In the genomic region with DNA sequence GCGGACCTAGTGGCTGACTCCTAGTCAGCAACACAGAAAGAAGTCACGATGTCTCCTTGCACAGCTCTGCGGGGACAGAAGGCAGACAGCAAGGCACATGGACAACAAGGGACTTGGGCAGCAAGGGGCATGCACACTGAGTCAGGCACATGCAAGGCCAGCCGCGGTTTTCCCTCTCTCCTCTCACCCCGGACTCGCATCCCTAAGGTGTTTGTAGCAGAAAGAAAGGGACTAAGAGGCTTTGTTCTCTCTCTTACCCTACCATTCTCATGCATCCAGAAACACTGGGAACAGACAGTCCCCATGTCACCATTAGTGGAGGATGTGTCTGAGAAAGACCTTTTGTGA, we compare ENCODE assay signal across 1 cellular context.
TF ChIP-seq lines count a peak whose summit lies in the region.

No MANE protein-coding gene starts in this region.

TF ChIP-seq in K562, 482 proteins besides CTCF, POLR2A, EP300 and RAD21 (continued from another document):
- TF ChIP-seq CUX1 (CRISPR knock-in tag; IDR thresholded peaks at IDR 0.05) (no peak), BRD9 (IDR thresholded peaks at IDR 0.05; ENCODE audit: low read depth, partially characterized antibody) (peak; percentile 8), NR2C2 (CRISPR knock-in tag; IDR thresholded peaks at IDR 0.05) (no peak), NR2C2 (tag; IDR thresholded peaks at IDR 0.05) (0 out of 2 replicates have a peak, but pooled peaks have one; percentile 19), ZNF766 (CRISPR knock-in tag; conservative IDR thresholded peaks at IDR 0.05) (0 out of 2 replicates have a peak, but pooled peaks have one; percentile 4), NR3C1 (CRISPR knock-in tag; IDR thresholded peaks at IDR 0.05) (no peak), VEZF1 (CRISPR knock-in tag; IDR thresholded peaks at IDR 0.05) (0 out of 2 replicates have a peak, but pooled peaks have one; percentile 0), SIN3A (IDR thresholded peaks at IDR 0.05; ENCODE audit: borderline replicate concordance in 2 of 2, control insufficient read depth in 1 of 2, low read depth in 2 of 2, low read length in 2 of 2) (no peak), SMAD2 (IDR thresholded peaks at IDR 0.05; ENCODE audit: low read depth, low read length) (no peak), CAMTA2 (CRISPR knock-in tag; conservative IDR thresholded peaks at IDR 0.05) (no peak), TBP (optimal IDR thresholded peaks at IDR 0.05; ENCODE audit: low read depth, low read length) (peak; percentile 49), HNRNPH1 (optimal IDR thresholded peaks at IDR 0.05; ENCODE audit: low read depth, low read length) (no peak), SLC30A9 (CRISPR knock-in tag; IDR thresholded peaks at IDR 0.05) (no peak), ELF1 (tag; IDR thresholded peaks at IDR 0.05) (no peak), MCM7 (IDR thresholded peaks at IDR 0.05) (no peak), ZNF41 (CRISPR knock-in tag; conservative IDR thresholded peaks at IDR 0.05) (0 out of 2 replicates have a peak, but pooled peaks have one; percentile 24), SP1 (CRISPR knock-in tag; IDR thresholded peaks at IDR 0.05) (no peak), BDP1 (IDR thresholded peaks at IDR 0.05; ENCODE audit: insufficient read depth, insufficient read length) (no peak)
- TF ChIP-seq, protein P1, sequence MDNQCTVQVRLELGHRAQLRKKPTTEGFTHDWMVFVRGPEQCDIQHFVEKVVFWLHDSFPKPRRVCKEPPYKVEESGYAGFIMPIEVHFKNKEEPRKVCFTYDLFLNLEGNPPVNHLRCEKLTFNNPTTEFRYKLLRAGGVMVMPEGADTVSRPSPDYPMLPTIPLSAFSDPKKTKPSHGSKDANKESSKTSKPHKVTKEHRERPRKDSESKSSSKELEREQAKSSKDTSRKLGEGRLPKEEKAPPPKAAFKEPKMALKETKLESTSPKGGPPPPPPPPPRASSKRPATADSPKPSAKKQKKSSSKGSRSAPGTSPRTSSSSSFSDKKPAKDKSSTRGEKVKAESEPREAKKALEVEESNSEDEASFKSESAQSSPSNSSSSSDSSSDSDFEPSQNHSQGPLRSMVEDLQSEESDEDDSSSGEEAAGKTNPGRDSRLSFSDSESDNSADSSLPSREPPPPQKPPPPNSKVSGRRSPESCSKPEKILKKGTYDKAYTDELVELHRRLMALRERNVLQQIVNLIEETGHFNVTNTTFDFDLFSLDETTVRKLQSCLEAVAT (IDR thresholded peaks at IDR 0.05), result 0 out of 4 replicates have a peak, but pooled peaks of 1 of the 2 experiments have one; percentile 42
- TF ChIP-seq, protein P2, sequence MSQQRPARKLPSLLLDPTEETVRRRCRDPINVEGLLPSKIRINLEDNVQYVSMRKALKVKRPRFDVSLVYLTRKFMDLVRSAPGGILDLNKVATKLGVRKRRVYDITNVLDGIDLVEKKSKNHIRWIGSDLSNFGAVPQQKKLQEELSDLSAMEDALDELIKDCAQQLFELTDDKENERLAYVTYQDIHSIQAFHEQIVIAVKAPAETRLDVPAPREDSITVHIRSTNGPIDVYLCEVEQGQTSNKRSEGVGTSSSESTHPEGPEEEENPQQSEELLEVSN (IDR thresholded peaks at IDR 0.05; ENCODE audit: borderline replicate concordance in 1 of 2, extremely low read depth in 1 of 2, insufficient read depth in 1 of 2, insufficient read length in 1 of 2, low read depth in 1 of 2, low read length in 1 of 2, poor library complexity in 1 of 2, severe bottlenecking in 1 of 2), result peak; percentile 80 to 84
